Comparison of ENCODE assay signal across 16 cellular contexts in the genomic region with DNA sequence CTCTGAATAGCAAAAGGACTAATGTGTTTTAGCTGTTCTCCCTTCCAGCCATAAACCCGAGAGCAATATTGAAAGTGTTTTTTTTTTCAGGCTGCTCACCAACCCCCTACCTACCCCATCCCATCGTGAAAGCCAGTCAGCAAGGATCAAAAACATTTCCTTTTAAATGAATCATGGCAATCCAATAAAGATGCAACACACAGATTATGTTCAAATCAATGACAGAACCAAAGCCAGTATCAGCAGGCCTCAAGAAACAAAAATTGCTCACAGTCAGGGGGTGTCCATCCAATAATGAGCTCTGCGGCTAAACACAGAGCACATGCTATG.
A peak's percentile ranks its signal among the peaks of the same experiment; 100 is the strongest.
DNase-seq lines count a peak whose midpoint lies in the region; ATAC-seq and TF ChIP-seq lines count a peak whose summit lies in the region.
"Had no signal": no experiment of that assay in that cellular context is flagged by ENCODE, and none has a peak within 500 bp of the region (broad histone marks: within the 10 kb centered on the region; RNA-seq: fewer than 3 reads in every experiment).

No MANE protein-coding gene starts in this region.

- H3K27me3 ChIP-seq in SK-N-SH (ENCODE audit: insufficient read depth) (no peaks in the 10 kb centered on the region), PC-9 (ENCODE audit: insufficient read depth, low read depth) (no peaks in the 10 kb centered on the region)
- H3K27me3 ChIP-seq in naive thymus-derived CD4-positive, alpha-beta T cell (ENCODE audit: control insufficient read depth in 2 of 2, insufficient read depth in 2 of 2, low read length in 2 of 2) = no peaks in the 10 kb centered on the region

- BruUV-seq in PC-9 (replicated peaks; lab: Mats Ljungman, UMichigan) = no TSS peak

- WGBS in SK-N-SH (ENCODE audit: low lambda C conversion rate) = 25% methylated on average over 3 of the region's 3 CpGs

- CTCF ChIA-PET in SK-N-SH (lab: Yijun Ruan, JAX) = interaction anchor here (1.3 to 1.9 kb wide), 3 partner anchors 51 to 1643 kb away, joined by 3 to 5 read pairs (median 4); no protein-coding TSS in a partner anchor
- CTCF ChIA-PET in PC-9 (lab: Charles Lee) = no interaction called here
- CTCF ChIA-PET in naive thymus-derived CD4-positive, alpha-beta T cell (lab: Charles Lee) = no interaction called here

- H3K4me3 ChIP-seq in SK-N-SH (ENCODE audit: low read depth in 2 of 2, low read length in 1 of 2) (no peak overlapping the region), PC-9 (no peak overlapping the region)
- no peak overlapping the region for H3K4me3 ChIP-seq in naive thymus-derived CD4-positive, alpha-beta T cell (ENCODE audit: low read length)
- H3K4me3 ChIP-seq: GM23248, HAP-1 had no signal

- no peaks in the 10 kb centered on the region for H3K9me3 Mint-ChIP-seq in nephron
- H3K9me3 Mint-ChIP-seq in stimulated activated memory B cell treated with anti-CD40 and anti-IgM and Interleukin-4, amounts not matched to agents 10 μg/mL and 1 μg/mL and 100 μg/mL, for 72 hours = peaks cover 6% of the 10 kb centered on the region
- H3K9me3 Mint-ChIP-seq in naive thymus-derived CD4-positive, alpha-beta T cell = peaks cover 0 to 6% (median 0%) of the 10 kb centered on the region in 11 donors

- H3K4me1 ChIP-seq in SK-N-SH (ENCODE audit: control insufficient read depth in 1 of 2, insufficient read depth in 2 of 2, low read depth in 1 of 2, low read length in 1 of 2) (peaks cover 0 to 31% of the 10 kb centered on the region in 2 experiments; a peak in 2 of 4 replicates), PC-9 (replicated peaks; ENCODE audit: insufficient read depth) (no peaks in the 10 kb centered on the region)
- H3K4me1 ChIP-seq in naive thymus-derived CD4-positive, alpha-beta T cell (ENCODE audit: control insufficient read depth in 2 of 2, insufficient read depth in 2 of 2, low read length in 2 of 2) = no peaks in the 10 kb centered on the region

- H2AFZ ChIP-seq in SK-N-SH (ENCODE audit: low read depth) (no peak overlapping the region), PC-9 (0 out of 2 replicates have a peak overlapping the region, but pooled peaks have one; percentile 48)
- H2AFZ ChIP-seq: GM23248 had no signal

- peak overlapping the region in 2 of 3 experiments; percentile 6 to 18 for H3K27ac Mint-ChIP-seq in nephron
- H3K27ac Mint-ChIP-seq in stimulated activated memory B cell treated with anti-CD40 and anti-IgM and Interleukin-4, amounts not matched to agents 10 μg/mL and 1 μg/mL and 100 μg/mL, for 72 hours = no peak overlapping the region
- H3K27ac Mint-ChIP-seq in naive thymus-derived CD4-positive, alpha-beta T cell = no peak overlapping the region
- H3K27ac Mint-ChIP-seq: B cell; CD4-positive, CD25-positive, alpha-beta regulatory T cell; IgD-negative memory B cell had no signal

- H3F3A ChIP-seq in SK-N-SH (replicated peaks; ENCODE audit: insufficient read depth) (no peaks in the 10 kb centered on the region), PC-9 (ENCODE audit: insufficient read depth, low read depth) (no peaks in the 10 kb centered on the region)

- no peaks in the 10 kb centered on the region for H3K27me3 Mint-ChIP-seq in nephron (ENCODE audit: low read depth)
- no peaks in the 10 kb centered on the region for H3K27me3 Mint-ChIP-seq in stimulated activated memory B cell treated with anti-CD40 and anti-IgM and Interleukin-4, amounts not matched to agents 10 μg/mL and 1 μg/mL and 100 μg/mL, for 72 hours
- H3K27me3 Mint-ChIP-seq in naive thymus-derived CD4-positive, alpha-beta T cell = peaks cover 4 to 11% (median 6%) of the 10 kb centered on the region in 5 donors
- H3K27me3 Mint-ChIP-seq: B cell; CD4-positive, CD25-positive, alpha-beta regulatory T cell; IgD-negative memory B cell had no signal

- H3K27ac ChIP-seq in SK-N-SH (ENCODE audit: low read depth in 2 of 2, low read length in 1 of 2) (peak overlapping the region in 1 of 2 experiments; percentile 100; a peak in 2 of 4 replicates), PC-9 (no peak overlapping the region)
- no peak overlapping the region for H3K27ac ChIP-seq in naive thymus-derived CD4-positive, alpha-beta T cell (ENCODE audit: low read depth, low read length)
- H3K27ac ChIP-seq: GM23248 had no signal

- intact Hi-C loops in PC-9 (cut with micrococcal nuclease; ENCODE audit: unreplicated experiment) = no loop called here
- intact Hi-C loops in naive thymus-derived CD4-positive, alpha-beta T cell (cut with micrococcal nuclease) = no loop called here

- H3K36me3 Mint-ChIP-seq in nephron (ENCODE audit: low read depth) = no peaks in the 10 kb centered on the region
- H3K36me3 Mint-ChIP-seq in stimulated activated memory B cell treated with anti-CD40 and anti-IgM and Interleukin-4, amounts not matched to agents 10 μg/mL and 1 μg/mL and 100 μg/mL, for 72 hours = no peaks in the 10 kb centered on the region
- peaks cover 0 to 5% (median 0%) of the 10 kb centered on the region in 5 donors for H3K36me3 Mint-ChIP-seq in naive thymus-derived CD4-positive, alpha-beta T cell
- H3K36me3 Mint-ChIP-seq: CD4-positive, CD25-positive, alpha-beta regulatory T cell; IgD-negative memory B cell had no signal

- H4K20me1 ChIP-seq in SK-N-SH (ENCODE audit: insufficient read depth) (no peaks in the 10 kb centered on the region), PC-9 (ENCODE audit: insufficient read depth) (no peaks in the 10 kb centered on the region)

- peak; percentile 4 for DNase-seq in SK-N-SH
- DNase-seq in PC-9 = no peak
- no peak for DNase-seq in naive thymus-derived CD4-positive, alpha-beta T cell
- DNase-seq in NCI-H1092 treated with DMSO at 0.1 percent for 48 hours (lab: John Stamatoyannopoulos, UW) = no peak
- DNase-seq in activated gamma-delta T cell (lab: John Stamatoyannopoulos, UW) = no peak
- DNase-seq: C1 segment of cervical spinal cord; Caco-2; CD4-positive, CD25-positive, alpha-beta regulatory T cell; GM23248 had no signal

- peak in 1 of 2 experiments; percentile 92; a peak in 2 of 4 replicates for TF ChIP-seq EP300 in SK-N-SH (IDR thresholded peaks at IDR 0.05; ENCODE audit: borderline replicate concordance in 1 of 2, low read depth in 1 of 2, low read length in 1 of 2)

- H3K9me2 ChIP-seq in SK-N-SH (no peaks in the 10 kb centered on the region), PC-9 (ENCODE audit: insufficient read depth) (no peaks in the 10 kb centered on the region)

- H3K9me3 ChIP-seq in SK-N-SH (no peaks in the 10 kb centered on the region), PC-9 (ENCODE audit: insufficient read depth, low read depth) (no peaks in the 10 kb centered on the region)
- no peaks in the 10 kb centered on the region for H3K9me3 ChIP-seq in naive thymus-derived CD4-positive, alpha-beta T cell (ENCODE audit: control insufficient read depth in 2 of 3, low read length in 3 of 3)
- H3K9me3 ChIP-seq: Caco-2, HAP-1 had no signal

- H3K9ac ChIP-seq in SK-N-SH = no peak overlapping the region
- H3K9ac ChIP-seq: GM23248 had no signal

- no peak; the same call in none of the 2 replicates for TF ChIP-seq RAD21 in SK-N-SH (IDR thresholded peaks at IDR 0.05; ENCODE audit: low read length)

- POLR2A ChIA-PET in SK-N-SH (lab: Yijun Ruan, JAX) (interaction anchor here (1.0 to 1.7 kb wide), 3 partner anchors 41 to 1223 kb away, joined by 3 to 6 read pairs (median 4); a partner anchor contains a TSS), PC-9 (lab: Charles Lee; ENCODE audit: unreplicated experiment) (no interaction called here)
- POLR2A ChIA-PET in naive thymus-derived CD4-positive, alpha-beta T cell (lab: Charles Lee) = no interaction called here

- ATAC-seq in SK-N-SH treated with all-trans-retinoic acid at 6 μM for 48 hours = no peak
- peak; percentile 31 for ATAC-seq in stimulated activated memory B cell treated with anti-CD40 and anti-IgM and Interleukin-4, amounts not matched to agents 10 μg/mL and 1 μg/mL and 100 μg/mL, for 72 hours
- no peak for ATAC-seq in naive thymus-derived CD4-positive, alpha-beta T cell
- ATAC-seq: HepG2 had no signal

- peaks cover 24% of the 10 kb centered on the region for H3K4me1 Mint-ChIP-seq in nephron
- no peaks in the 10 kb centered on the region for H3K4me1 Mint-ChIP-seq in stimulated activated memory B cell treated with anti-CD40 and anti-IgM and Interleukin-4, amounts not matched to agents 10 μg/mL and 1 μg/mL and 100 μg/mL, for 72 hours
- no peaks in the 10 kb centered on the region for H3K4me1 Mint-ChIP-seq in naive thymus-derived CD4-positive, alpha-beta T cell
- H3K4me1 Mint-ChIP-seq: B cell; CD4-positive, CD25-positive, alpha-beta regulatory T cell; IgD-negative memory B cell had no signal

- H3K4me2 ChIP-seq in SK-N-SH (no peak overlapping the region), PC-9 (no peak overlapping the region)

- no peaks in the 10 kb centered on the region for H3K36me3 ChIP-seq in SK-N-SH (replicated peaks in 1 of 2; ENCODE audit: control insufficient read depth in 1 of 2, insufficient read depth in 2 of 2, low read length in 1 of 2)
- H3K36me3 ChIP-seq in PC-9 (ENCODE audit: low read depth) = no peaks in the 10 kb centered on the region
- H3K36me3 ChIP-seq in naive thymus-derived CD4-positive, alpha-beta T cell (ENCODE audit: control insufficient read depth in 2 of 3, insufficient read depth in 3 of 3, low read length in 3 of 3) = no peaks in the 10 kb centered on the region
- H3K36me3 ChIP-seq: HAP-1 had no signal

- TF ChIP-seq CTCF in SK-N-SH (IDR thresholded peaks at IDR 0.05) (no peak), PC-9 (conservative IDR thresholded peaks at IDR 0.05) (no peak), nephron (IDR thresholded peaks at IDR 0.05; ENCODE audit: unreplicated experiment in 3 of 3) (no peak)

- H3K79me2 ChIP-seq in SK-N-SH (ENCODE audit: insufficient read depth) (no peaks in the 10 kb centered on the region), PC-9 (ENCODE audit: low read depth) (no peaks in the 10 kb centered on the region)

- no peak overlapping the region for H3K4me3 Mint-ChIP-seq in nephron
- no peak overlapping the region for H3K4me3 Mint-ChIP-seq in stimulated activated memory B cell treated with anti-CD40 and anti-IgM and Interleukin-4, amounts not matched to agents 10 μg/mL and 1 μg/mL and 100 μg/mL, for 72 hours
- H3K4me3 Mint-ChIP-seq in naive thymus-derived CD4-positive, alpha-beta T cell = no peak overlapping the region
- H3K4me3 Mint-ChIP-seq: B cell, IgD-negative memory B cell had no signal

TF ChIP-seq in SK-N-SH, 30 proteins besides CTCF, POLR2A, EP300 and RAD21 (continues in another document):
- TF ChIP-seq TAF1 (IDR thresholded peaks at IDR 0.05; ENCODE audit: borderline replicate concordance, low read depth, low read length) (no peak), GABPA (IDR thresholded peaks at IDR 0.05; ENCODE audit: low read depth) (no peak), GATA2 (CRISPR knock-in tag; IDR thresholded peaks at IDR 0.05) (peak; percentile 82), NRF1 (IDR thresholded peaks at IDR 0.05; ENCODE audit: low read depth, low read length) (no peak), MXI1 (IDR thresholded peaks at IDR 0.05; ENCODE audit: low read depth, low read length) (no peak)

TF ChIP-seq in SK-N-SH treated with all-trans-retinoic acid at 6 μM for 48 hours, 23 proteins besides CTCF, POLR2A, EP300 and RAD21 (continues in another document):
- TF ChIP-seq TOX (CRISPR knock-in tag; IDR thresholded peaks at IDR 0.05; ENCODE audit: borderline replicate concordance) = no peak
- no peak for TF ChIP-seq GLIS3 (CRISPR knock-in tag; IDR thresholded peaks at IDR 0.05)
- TF ChIP-seq TCF4 (CRISPR knock-in tag; IDR thresholded peaks at IDR 0.05; ENCODE audit: borderline replicate concordance) = no peak
- TF ChIP-seq RARB (CRISPR knock-in tag; IDR thresholded peaks at IDR 0.05) = no peak
- TF ChIP-seq ZFP30 (CRISPR knock-in tag; IDR thresholded peaks at IDR 0.05) = no peak

Comparison
In these comparisons a context has a peak if more than half of its experiments do, and no peak if none do; other contexts are left out.
1. H3K27ac Mint-ChIP-seq: peak in nephron (2 of 3); none in stimulated activated memory B cell treated with anti-CD40 and anti-IgM and Interleukin-4, amounts not matched to agents 10 μg/mL and 1 μg/mL and 100 μg/mL, for 72 hours (single experiment) and naive thymus-derived CD4-positive, alpha-beta T cell (0 of 9).